ENCODE assay signal across 29 cellular contexts in the genomic region with DNA sequence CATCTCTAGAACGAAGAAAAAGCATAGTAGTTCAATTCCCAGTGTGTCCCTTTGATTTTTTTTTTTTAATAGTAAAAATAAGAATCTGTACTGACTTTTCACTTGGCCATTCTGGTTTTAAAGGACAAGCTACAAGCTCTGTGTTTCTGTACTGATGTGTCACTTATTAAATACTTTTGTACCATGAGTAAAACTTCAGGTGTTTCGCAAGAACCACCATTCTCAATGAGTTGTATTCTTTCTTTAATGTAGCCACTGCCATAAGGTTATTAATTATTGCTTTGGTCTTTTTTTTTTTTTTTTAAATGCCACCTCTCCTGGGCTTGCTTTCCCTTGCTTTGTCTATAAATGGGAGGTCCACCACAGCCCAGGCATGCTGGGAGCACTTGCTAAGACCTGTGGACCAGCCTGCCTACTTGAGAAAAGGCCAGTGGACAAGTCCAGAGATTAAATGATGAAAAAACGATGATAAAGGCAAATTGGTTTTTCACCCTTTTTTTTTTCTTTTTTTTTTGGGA. TPM values are rescaled to one million over a fixed set of nuclear protein-coding genes. Genes with fewer than 3 reads are reported as not detected.
DNase-seq lines count a peak whose midpoint lies in the region; ATAC-seq and TF ChIP-seq lines count a peak whose summit lies in the region.
"Had no signal": no experiment of that assay in that cellular context is flagged by ENCODE, and none has a peak within 500 bp of the region (broad histone marks: within the 10 kb centered on the region; RNA-seq: fewer than 3 reads in every experiment).

No MANE protein-coding gene starts in this region.

- H3K4me3 ChIP-seq in breast epithelium (no peak overlapping the region), foreskin fibroblast (ENCODE audit: low read depth in 1 of 2, low read length in 2 of 2) (no peak overlapping the region), right lobe of liver (no peak overlapping the region)
- H3K4me3 ChIP-seq: GM12878, lung had no signal

- H3K27ac ChIP-seq in breast epithelium (no peak overlapping the region), right lobe of liver (peak overlapping the region; percentile 1 to 97 (median 79))
- H3K27ac ChIP-seq: 22Rv1, HL-60, WERI-Rb-1 had no signal

- peak in 2 of 4 donors; percentile 18 to 32 for ATAC-seq in right lobe of liver
- no peak for ATAC-seq in GM18867 (IDR thresholded peaks at IDR 0.05; ENCODE audit: unreplicated experiment)
- ATAC-seq: activated CD8-positive, alpha-beta memory T cell treated with anti-CD3 and anti-CD28 coated beads, Interleukin-2, amount 10 ng/mL, durations not matched to agents 7 days and 5 days; activated T-cell treated with anti-CD3 and anti-CD28 coated beads, Interleukin-2, amount 50 U/mL, for 72 hours; GM12878; right cardiac atrium had no signal

- H3K36me3 ChIP-seq in breast epithelium (peaks cover 4% of the 10 kb centered on the region), right lobe of liver (peaks cover 0 to 18% (median 9%) of the 10 kb centered on the region in 4 donors)

- H3K27ac Mint-ChIP-seq in MCF 10A (ENCODE audit: low read depth, unreplicated experiment): peak overlapping the region; percentile 23
- H3K27ac Mint-ChIP-seq: activated CD4-positive, alpha-beta T cell treated with anti-CD3 and anti-CD28 coated beads, Interleukin-2, amount 10 ng/mL, durations not matched to agents 7 days and 5 days; activated CD8-positive, alpha-beta memory T cell treated with anti-CD3 and anti-CD28 coated beads, Interleukin-2, amount 10 ng/mL, durations not matched to agents 7 days and 5 days; activated T-cell treated with anti-CD3 and anti-CD28 coated beads, Interleukin-2, amount 50 U/mL, for 72 hours; brain; CD4-positive, alpha-beta T cell; nephron progenitor cell; type B pancreatic cell had no signal

- POLR2A ChIA-PET in MCF 10A (lab: Yijun Ruan, JAX): interaction anchor here (1.0 to 5.4 kb wide), 4 partner anchors 9 to 24 kb away, joined by 4 to 42 read pairs (median 10); partner anchors contain the start of gene ARL2BP

- H3K4me3 Mint-ChIP-seq in MCF 10A (ENCODE audit: unreplicated experiment): no peak overlapping the region
- H3K4me3 Mint-ChIP-seq: activated CD4-positive, alpha-beta T cell treated with anti-CD3 and anti-CD28 coated beads, Interleukin-2, amount 10 ng/mL, durations not matched to agents 7 days and 5 days; activated CD8-positive, alpha-beta memory T cell treated with anti-CD3 and anti-CD28 coated beads, Interleukin-2, amount 10 ng/mL, durations not matched to agents 7 days and 5 days; activated T-cell treated with anti-CD3 and anti-CD28 coated beads, Interleukin-2, amount 50 U/mL, for 72 hours; brain; CD4-positive, alpha-beta T cell; nephron progenitor cell; type B pancreatic cell had no signal

- no peaks in the 10 kb centered on the region for H3K9me3 Mint-ChIP-seq in MCF 10A (ENCODE audit: unreplicated experiment)
- H3K9me3 Mint-ChIP-seq: activated T-cell treated with anti-CD3 and anti-CD28 coated beads, Interleukin-2, amount 50 U/mL, for 72 hours; brain; CD4-positive, alpha-beta T cell; type B pancreatic cell had no signal

- H3K27me3 ChIP-seq in breast epithelium: no peaks in the 10 kb centered on the region
- no peaks in the 10 kb centered on the region for H3K27me3 ChIP-seq in right lobe of liver

- no peaks in the 10 kb centered on the region for H3K27me3 Mint-ChIP-seq in MCF 10A (ENCODE audit: insufficient read depth, unreplicated experiment)
- H3K27me3 Mint-ChIP-seq: activated CD4-positive, alpha-beta T cell treated with anti-CD3 and anti-CD28 coated beads, Interleukin-2, amount 10 ng/mL, durations not matched to agents 7 days and 5 days; activated CD8-positive, alpha-beta memory T cell treated with anti-CD3 and anti-CD28 coated beads, Interleukin-2, amount 10 ng/mL, durations not matched to agents 7 days and 5 days; brain; CD4-positive, alpha-beta T cell; type B pancreatic cell had no signal

- peaks cover 6% of the 10 kb centered on the region for H3K4me1 Mint-ChIP-seq in MCF 10A (ENCODE audit: insufficient read depth, unreplicated experiment)
- H3K4me1 Mint-ChIP-seq: activated CD8-positive, alpha-beta memory T cell treated with anti-CD3 and anti-CD28 coated beads, Interleukin-2, amount 10 ng/mL, durations not matched to agents 7 days and 5 days; brain had no signal

- TF ChIP-seq POLR2A in breast epithelium (IDR thresholded peaks at IDR 0.05) (no peak), right lobe of liver (IDR thresholded peaks at IDR 0.05) (no peak)

- H3K4me1 ChIP-seq in breast epithelium (no peaks in the 10 kb centered on the region), right lobe of liver (peaks cover 0 to 30% (median 11%) of the 10 kb centered on the region in 4 donors)

- no peaks in the 10 kb centered on the region for H3K9me3 ChIP-seq in breast epithelium
- H3K9me3 ChIP-seq in right lobe of liver: no peaks in the 10 kb centered on the region

- H3K36me3 Mint-ChIP-seq in MCF 10A (ENCODE audit: insufficient read depth, unreplicated experiment): peaks cover 93% of the 10 kb centered on the region

- CTCF ChIA-PET in MCF 10A (lab: Yijun Ruan, JAX): interaction anchor here (0.6 to 0.7 kb wide), 2 partner anchors 32 to 460 kb away, joined by 3 read pairs; no protein-coding TSS in a partner anchor

- TF ChIP-seq CTCF in MCF 10A (IDR thresholded peaks at IDR 0.05; ENCODE audit: unreplicated experiment): no peak
- TF ChIP-seq CTCF in breast epithelium (IDR thresholded peaks at IDR 0.05): no peak
- TF ChIP-seq CTCF in foreskin fibroblast (IDR thresholded peaks at IDR 0.05; ENCODE audit: low read depth, low read length): no peak
- TF ChIP-seq CTCF in right lobe of liver (IDR thresholded peaks at IDR 0.05): no peak

- BruUV-seq in MCF 10A (replicated peaks; lab: Mats Ljungman, UMichigan): no TSS peak

- intact Hi-C loops in MCF 10A (cut with micrococcal nuclease): no loop called here
- intact Hi-C loops in breast epithelium (cut with DNase I; ENCODE audit: low total_unique reads): no loop called here
- intact Hi-C loops in right lobe of liver (cut with DNase I): no loop called here

- 32% methylated on average over 3 of the region's 3 CpGs for WGBS in right lobe of liver (ENCODE audit: insufficient coverage, low coverage, low lambda C conversion rate, missing lambda C conversion rate)

- DNase-seq in MCF 10A (ENCODE audit: unreplicated experiment) (peak; percentile 29), breast epithelium (ENCODE audit: low spot score in 2 of 2) (no peak), foreskin fibroblast (peak; percentile 30 to 58), right lobe of liver (peak in 1 of 3 donors; percentile 38), mesenteric fat pad (ENCODE audit: low spot score) (no peak), NCI-H146 (lab: John Stamatoyannopoulos, UW) (no peak)
- no peak for DNase-seq in activated CD4-positive, alpha-beta T cell treated with anti-CD3 and anti-CD28 coated beads for 1 hour
- DNase-seq: activated CD4-positive, alpha-beta T cell treated with anti-CD3 and anti-CD28 coated beads, Interleukin-2, amount 10 ng/mL, durations not matched to agents 7 days and 5 days; activated naive CD4-positive, alpha-beta T cell; activated T-cell treated with anti-CD3 and anti-CD28 coated beads, Interleukin-2, amount 50 U/mL, for 72 hours; CD4-positive, alpha-beta T cell; NCI-H187; NCI-H2171; NCI-H524; nephron progenitor cell; right cardiac atrium; SHP77 treated with DMSO at 0.1 percent for 48 hours; stimulated activated CD4-positive, alpha-beta T cell treated with anti-CD3 and anti-CD28 coated beads, Interleukin-12 subunit alpha, Interleukin-12 subunit beta, amount 100 ng/mL, for 4 hours; stimulated activated CD4-positive, alpha-beta T cell treated with anti-CD3 and anti-CD28 coated beads, Interleukin-4, amount 100 ng/mL, for 1 hour; WERI-Rb-1 had no signal

RNA-seq across cellular contexts. Expression of gene ARL2BP, which starts 8.4 kb away (rescaled TPM):
- 94.4 and 114 TPM in 2 replicates for total RNA-seq in MCF 10A (2022)
- 10 to 100 TPM; 50.5 to 64.0 (median 62.4) TPM for total RNA-seq in breast epithelium
- 10 to 100 TPM; 19.3 to 26.8 (median 22.0) TPM for total RNA-seq in right lobe of liver
- total RNA-seq in mesenteric fat pad: 52.0 TPM

RNA-seq across cellular contexts. Expression of gene PLLP, which starts 31.0 kb away (rescaled TPM):
- total RNA-seq in MCF 10A (2022): 3.9 and 6.1 TPM in 2 replicates
- total RNA-seq in breast epithelium: 10 to 100 TPM in 1 of 3 donors, 1 to 10 TPM in 2; 3.8 to 44.6 (median 7.9) TPM
- 1 to 10 TPM; 2.1 to 7.4 (median 3.8) TPM for total RNA-seq in right lobe of liver
- total RNA-seq in mesenteric fat pad: 1.8 TPM
- total RNA-seq: activated CD8-positive, alpha-beta memory T cell treated with anti-CD3 and anti-CD28 coated beads, Interleukin-2, amount 10 ng/mL, durations not matched to agents 7 days and 5 days; LHCN-M2 had no signal

Comparison
In these comparisons a context has a peak if more than half of its experiments do, and no peak if none do; other contexts are left out.
1. DNase-seq: peak in MCF 10A (single experiment) and foreskin fibroblast (2 of 2); none in breast epithelium (0 of 2), mesenteric fat pad (single experiment), activated CD4-positive, alpha-beta T cell treated with anti-CD3 and anti-CD28 coated beads for 1 hour (single experiment) and NCI-H146 (single experiment).
2. H3K27ac ChIP-seq: peak in right lobe of liver (3 of 3); none in breast epithelium (0 of 2).